Comparison of ENCODE assay signal across 2 cellular contexts in the genomic region with DNA sequence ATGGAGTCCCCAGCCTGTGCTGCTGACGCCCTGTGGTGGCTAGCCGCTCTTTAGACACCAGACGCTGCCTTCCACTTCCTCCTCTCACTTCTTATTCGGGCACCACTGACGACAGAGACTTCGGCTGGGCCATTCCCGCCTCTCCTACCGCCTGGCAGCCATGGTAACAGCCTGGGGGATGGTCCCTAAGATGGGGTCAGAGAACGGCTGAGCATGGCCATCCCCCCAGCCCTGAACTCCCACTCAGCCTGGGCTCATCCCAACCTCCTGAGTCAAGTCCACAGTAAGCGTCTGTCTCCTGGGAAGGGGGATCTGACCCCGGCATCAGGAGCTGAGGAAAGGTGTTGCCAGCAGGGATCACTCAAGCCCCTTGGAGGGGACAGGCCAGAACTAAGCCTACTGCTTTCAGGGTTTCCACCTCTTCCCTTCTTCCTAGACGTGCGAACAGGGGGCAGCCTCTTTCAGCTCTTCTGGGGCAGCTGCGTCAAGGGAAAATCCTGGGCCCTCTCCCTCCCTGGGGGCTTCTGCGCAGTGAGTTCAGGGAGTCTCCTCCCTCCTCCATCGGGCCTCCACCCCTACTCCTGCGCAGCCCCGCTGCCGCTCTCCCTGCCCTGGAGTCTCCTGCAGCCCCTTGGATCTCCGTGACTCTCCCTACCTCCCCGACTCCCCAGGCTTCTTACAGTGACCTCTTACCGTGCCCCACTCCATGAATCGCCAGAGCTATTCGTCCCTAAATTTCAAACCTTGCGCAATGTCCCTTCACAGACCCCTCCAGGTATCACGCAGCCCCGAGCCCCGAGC.
A peak's percentile ranks its signal among the peaks of the same experiment; 100 is the strongest.
TF ChIP-seq lines count a peak whose summit lies in the region.

No MANE protein-coding gene starts in this region.

TF ChIP-seq in GM12878, 131 proteins besides CTCF, POLR2A, EP300 and RAD21 (continues in another document):
- TF ChIP-seq IKZF2 (IDR thresholded peaks at IDR 0.05) (peak; percentile 60 to 70), ATF7 (IDR thresholded peaks at IDR 0.05; ENCODE audit: low read depth) (peak; percentile 62; the same call in 1 of the 2 replicates), ZNF384 (IDR thresholded peaks at IDR 0.05; ENCODE audit: borderline replicate concordance, low read depth, low read length) (no peak), RELA (IDR thresholded peaks at IDR 0.05; ENCODE audit: borderline replicate concordance, partially characterized antibody) (peak; percentile 30), CHD2 (IDR thresholded peaks at IDR 0.05; ENCODE audit: borderline replicate concordance, low read depth, low read length) (peak; percentile 82), PML (IDR thresholded peaks at IDR 0.05; ENCODE audit: low read length) (no peak), RAD51 (IDR thresholded peaks at IDR 0.05) (no peak), CBX3 (IDR thresholded peaks at IDR 0.05; ENCODE audit: borderline replicate concordance, low read depth) (no peak), POLR2AphosphoS5 (IDR thresholded peaks at IDR 0.05; ENCODE audit: low read length) (peak; percentile 35; the same call in 1 of the 2 replicates), MTA3 (IDR thresholded peaks at IDR 0.05; ENCODE audit: borderline replicate concordance, low read length) (no peak), TARDBP (IDR thresholded peaks at IDR 0.05; ENCODE audit: borderline replicate concordance) (no peak), BCL11A (IDR thresholded peaks at IDR 0.05; ENCODE audit: low read depth, low read length) (no peak), MTA2 (IDR thresholded peaks at IDR 0.05; ENCODE audit: low read depth) (peak; percentile 81), NBN (IDR thresholded peaks at IDR 0.05) (peak; percentile 61), BHLHE40 (IDR thresholded peaks at IDR 0.05; ENCODE audit: borderline replicate concordance in 1 of 2, low read depth in 2 of 2, low read length in 1 of 2) (peak; percentile 7 to 84; a peak in 2 of 4 replicates), SMAD5 (IDR thresholded peaks at IDR 0.05; ENCODE audit: low read depth) (no peak), RFX5 (IDR thresholded peaks at IDR 0.05; ENCODE audit: low read depth, low read length) (peak; percentile 56; the same call in 1 of the 2 replicates), DPF2 (IDR thresholded peaks at IDR 0.05) (peak; percentile 77), POU2F2 (IDR thresholded peaks at IDR 0.05; ENCODE audit: borderline replicate concordance, low read depth, low read length) (0 out of 3 replicates have a peak, but pooled peaks have one; percentile 32), ZNF207 (IDR thresholded peaks at IDR 0.05; ENCODE audit: borderline replicate concordance) (no peak; the same call in 1 of the 2 replicates), ZBED1 (IDR thresholded peaks at IDR 0.05; ENCODE audit: borderline replicate concordance) (no peak), RUNX3 (IDR thresholded peaks at IDR 0.05; ENCODE audit: low read length) (peak; percentile 29; the same call in 1 of the 2 replicates), CHD4 (IDR thresholded peaks at IDR 0.05) (no peak)
- TF ChIP-seq, protein P1, sequence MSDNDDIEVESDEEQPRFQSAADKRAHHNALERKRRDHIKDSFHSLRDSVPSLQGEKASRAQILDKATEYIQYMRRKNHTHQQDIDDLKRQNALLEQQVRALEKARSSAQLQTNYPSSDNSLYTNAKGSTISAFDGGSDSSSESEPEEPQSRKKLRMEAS (IDR thresholded peaks at IDR 0.05; ENCODE audit: low read depth, low read length) = no peak
- TF ChIP-seq, protein P2, sequence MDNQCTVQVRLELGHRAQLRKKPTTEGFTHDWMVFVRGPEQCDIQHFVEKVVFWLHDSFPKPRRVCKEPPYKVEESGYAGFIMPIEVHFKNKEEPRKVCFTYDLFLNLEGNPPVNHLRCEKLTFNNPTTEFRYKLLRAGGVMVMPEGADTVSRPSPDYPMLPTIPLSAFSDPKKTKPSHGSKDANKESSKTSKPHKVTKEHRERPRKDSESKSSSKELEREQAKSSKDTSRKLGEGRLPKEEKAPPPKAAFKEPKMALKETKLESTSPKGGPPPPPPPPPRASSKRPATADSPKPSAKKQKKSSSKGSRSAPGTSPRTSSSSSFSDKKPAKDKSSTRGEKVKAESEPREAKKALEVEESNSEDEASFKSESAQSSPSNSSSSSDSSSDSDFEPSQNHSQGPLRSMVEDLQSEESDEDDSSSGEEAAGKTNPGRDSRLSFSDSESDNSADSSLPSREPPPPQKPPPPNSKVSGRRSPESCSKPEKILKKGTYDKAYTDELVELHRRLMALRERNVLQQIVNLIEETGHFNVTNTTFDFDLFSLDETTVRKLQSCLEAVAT (IDR thresholded peaks at IDR 0.05) = no peak
- TF ChIP-seq, protein P3, sequence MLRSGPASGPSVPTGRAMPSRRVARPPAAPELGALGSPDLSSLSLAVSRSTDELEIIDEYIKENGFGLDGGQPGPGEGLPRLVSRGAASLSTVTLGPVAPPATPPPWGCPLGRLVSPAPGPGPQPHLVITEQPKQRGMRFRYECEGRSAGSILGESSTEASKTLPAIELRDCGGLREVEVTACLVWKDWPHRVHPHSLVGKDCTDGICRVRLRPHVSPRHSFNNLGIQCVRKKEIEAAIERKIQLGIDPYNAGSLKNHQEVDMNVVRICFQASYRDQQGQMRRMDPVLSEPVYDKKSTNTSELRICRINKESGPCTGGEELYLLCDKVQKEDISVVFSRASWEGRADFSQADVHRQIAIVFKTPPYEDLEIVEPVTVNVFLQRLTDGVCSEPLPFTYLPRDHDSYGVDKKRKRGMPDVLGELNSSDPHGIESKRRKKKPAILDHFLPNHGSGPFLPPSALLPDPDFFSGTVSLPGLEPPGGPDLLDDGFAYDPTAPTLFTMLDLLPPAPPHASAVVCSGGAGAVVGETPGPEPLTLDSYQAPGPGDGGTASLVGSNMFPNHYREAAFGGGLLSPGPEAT (IDR thresholded peaks at IDR 0.05; ENCODE audit: low read depth) = peak; percentile 52; the same call in 1 of the 2 replicates
- TF ChIP-seq, protein P4, sequence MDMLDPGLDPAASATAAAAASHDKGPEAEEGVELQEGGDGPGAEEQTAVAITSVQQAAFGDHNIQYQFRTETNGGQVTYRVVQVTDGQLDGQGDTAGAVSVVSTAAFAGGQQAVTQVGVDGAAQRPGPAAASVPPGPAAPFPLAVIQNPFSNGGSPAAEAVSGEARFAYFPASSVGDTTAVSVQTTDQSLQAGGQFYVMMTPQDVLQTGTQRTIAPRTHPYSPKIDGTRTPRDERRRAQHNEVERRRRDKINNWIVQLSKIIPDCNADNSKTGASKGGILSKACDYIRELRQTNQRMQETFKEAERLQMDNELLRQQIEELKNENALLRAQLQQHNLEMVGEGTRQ (IDR thresholded peaks at IDR 0.05; ENCODE audit: borderline replicate concordance, low read depth, low read length) = no peak

TF ChIP-seq in liver, 16 proteins besides CTCF, POLR2A, EP300 and RAD21:
- TF ChIP-seq, protein P5, sequence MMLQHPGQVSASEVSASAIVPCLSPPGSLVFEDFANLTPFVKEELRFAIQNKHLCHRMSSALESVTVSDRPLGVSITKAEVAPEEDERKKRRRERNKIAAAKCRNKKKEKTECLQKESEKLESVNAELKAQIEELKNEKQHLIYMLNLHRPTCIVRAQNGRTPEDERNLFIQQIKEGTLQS (IDR thresholded peaks at IDR 0.05) = no peak
- TF ChIP-seq SP1 (IDR thresholded peaks at IDR 0.05) = peak; percentile 8
